ENCODE assay signal across 27 cellular contexts in genomic region chr13:94579063-94579462, GRCh38.
"Had no signal": no experiment of that assay in that cellular context is flagged by ENCODE, and none has a peak within 500 bp of the region (broad histone marks: within the 10 kb centered on the region; RNA-seq: fewer than 3 reads in every experiment).

No MANE protein-coding gene starts in this region.

- ATAC-seq: stimulated activated effector memory CD8-positive, alpha-beta T cell treated with anti-CD3 and anti-CD28 coated beads, Interleukin-12 subunit alpha, Interleukin-12 subunit beta, amount 100 ng/mL, for 72 hours; stimulated activated memory B cell treated with anti-CD40 and anti-IgM and Interleukin-4, amounts not matched to agents 10 μg/mL and 1 μg/mL and 100 μg/mL, for 72 hours; stimulated activated naive B cell treated with anti-CD40 and anti-IgM and Interleukin-4, amounts not matched to agents 10 μg/mL and 1 μg/mL and 100 μg/mL, for 72 hours; stimulated activated naive CD8-positive, alpha-beta T cell treated with anti-CD3 and anti-CD28 coated beads, Interleukin-15, amount 100 ng/mL, for 72 hours; stimulated activated naive CD8-positive, alpha-beta T cell treated with anti-CD3 and anti-CD28 coated beads, Interleukin-15, Interleukin-2, amounts not matched to agents 100 U/mL and 50 U/mL, for 24 hours; upper lobe of right lung had no signal

- H3K36me3 ChIP-seq: uterus had no signal

- H3K4me3 ChIP-seq: stomach, suprapubic skin, testis, thoracic aorta, thyroid gland, tibial artery, tibial nerve, transverse colon, upper lobe of left lung, upper lobe of right lung, uterus, vagina had no signal

- H3K27ac ChIP-seq: stomach, suprapubic skin, testis, thoracic aorta, thyroid gland, tibial artery, tibial nerve, transverse colon, upper lobe of left lung, upper lobe of right lung, uterus, vagina had no signal

- H3K9me3 ChIP-seq: stomach, suprapubic skin, testis, thoracic aorta, thyroid gland, tibial artery, tibial nerve, transverse colon, upper lobe of left lung, upper lobe of right lung, uterus, vagina had no signal

- FAIRE-seq: urothelium cell line had no signal

- H3K27me3 ChIP-seq: stomach, suprapubic skin, testis, thyroid gland, tibial artery, tibial nerve, transverse colon, upper lobe of left lung, upper lobe of right lung, uterus, vagina had no signal

- H3K4me1 ChIP-seq: stomach, suprapubic skin, testis, thyroid gland, tibial artery, tibial nerve, transverse colon, upper lobe of left lung, upper lobe of right lung, uterus, vagina had no signal

- DNase-seq: stimulated activated CD4-positive, alpha-beta T cell treated with anti-CD3 and anti-CD28 coated beads, Interleukin-2, amount 100 ng/mL, for 48 hours; stimulated activated CD4-positive, alpha-beta T cell treated with anti-CD3 and anti-CD28 coated beads, Interleukin-4, amount 100 ng/mL, for 1 hour; stimulated activated CD4-positive, alpha-beta T cell treated with anti-CD3 and anti-CD28 coated beads, Interleukin-4, amount 100 ng/mL, for 24 hours; stimulated activated CD4-positive, alpha-beta T cell treated with anti-CD3 and anti-CD28 coated beads, Interleukin-4, amount 100 ng/mL, for 4 hours; stimulated activated CD8-positive, alpha-beta memory T cell treated with anti-CD3 and anti-CD28 coated beads, Interleukin-4, amount 100 ng/mL, for 48 hours; stimulated activated naive B cell treated with anti-CD40 and anti-IgM and Interleukin-4, amounts not matched to agents 10 μg/mL and 1 μg/mL and 100 μg/mL, for 72 hours; stimulated activated naive CD4-positive, alpha-beta T cell; stimulated activated naive CD4-positive, alpha-beta T cell treated with Interleukin-2 at 50 U/mL for 16 hours; stimulated activated naive CD8-positive, alpha-beta T cell treated with anti-CD3 and anti-CD28 coated beads, Interleukin-15, amount 100 ng/mL, for 72 hours; stimulated activated naive CD8-positive, alpha-beta T cell treated with anti-CD3 and anti-CD28 coated beads, Interleukin-15, Interleukin-2, amounts not matched to agents 100 U/mL and 50 U/mL, for 24 hours; stomach; substantia nigra; testis; thyroid gland; tibial artery; transverse colon; trophoblast cell; upper lobe of left lung; upper lobe of right lung; uterus had no signal
